ENCODE assay signal across 8 cellular contexts in genomic region chr4:55736605-55737183, GRCh38.
DNase-seq lines count a peak whose midpoint lies in the region; ATAC-seq and TF ChIP-seq lines count a peak whose summit lies in the region.

No MANE protein-coding gene starts in this region.

- no peak overlapping the region for H3K4me3 ChIP-seq in DND-41 (ENCODE audit: low read depth in 1 of 2, low read length in 2 of 2)
- no peak overlapping the region for H3K4me3 ChIP-seq in Jurkat, Clone E6-1 (ENCODE audit: low read length)
- H3K4me3 ChIP-seq in lower lobe of right lung = no peak overlapping the region

- DNase-seq in DND-41 = no peak
- peak; percentile 16 for DNase-seq in Jurkat, Clone E6-1 (ENCODE audit: low read depth, low spot score)
- DNase-seq in astrocyte of the hippocampus (ENCODE audit: low read depth, low spot score) = peak; percentile 20
- DNase-seq in lower lobe of right lung = no peak
- DNase-seq in 8988T = no peak

- H3K9ac ChIP-seq in DND-41 (ENCODE audit: low read depth, low read length) = no peak overlapping the region

- no peaks in the 10 kb centered on the region for H4K20me1 ChIP-seq in DND-41 (ENCODE audit: insufficient read depth, low read length)

- H3K79me2 ChIP-seq in DND-41 (ENCODE audit: insufficient read depth, low read length) = no peaks in the 10 kb centered on the region

- no peak overlapping the region for H2AFZ ChIP-seq in DND-41 (ENCODE audit: low read depth, low read length)

- H3K36me3 ChIP-seq in DND-41 (ENCODE audit: insufficient read depth, low read length) = no peaks in the 10 kb centered on the region
- no peaks in the 10 kb centered on the region for H3K36me3 ChIP-seq in lower lobe of right lung

- H3K27me3 ChIP-seq in DND-41 (ENCODE audit: insufficient read depth, low read length, poor library complexity) (peaks cover 9% of the 10 kb centered on the region), lower lobe of right lung (ENCODE audit: low read depth) (no peaks in the 10 kb centered on the region)

- H3K4me2 ChIP-seq in DND-41 (ENCODE audit: insufficient read depth, low read length) = no peak overlapping the region

- intact Hi-C loops in lower lobe of right lung (cut with DNase I) = no loop called here

- H3K9me3 ChIP-seq in DND-41 (ENCODE audit: insufficient read depth, low read length, severe bottlenecking) (no peaks in the 10 kb centered on the region), lower lobe of right lung (no peaks in the 10 kb centered on the region)

- H3K27ac ChIP-seq in DND-41 (ENCODE audit: low read length) = no peak overlapping the region
- H3K27ac ChIP-seq in lower lobe of right lung = no peak overlapping the region

- ATAC-seq in DND-41 (ENCODE audit: insufficient read depth, low read depth) = no peak
- ATAC-seq in lower lobe of right lung = no peak
- no peak for ATAC-seq in activated CD4-positive, CD25-positive, alpha-beta regulatory T cell treated with anti-CD3 and anti-CD28 coated beads, Interleukin-2, amount 50 U/mL, for 24 hours
- no peak for ATAC-seq in HG02798 (IDR thresholded peaks at IDR 0.05; ENCODE audit: poor library complexity, unreplicated experiment)
- no peak for ATAC-seq in HG03571 (IDR thresholded peaks at IDR 0.05; ENCODE audit: unreplicated experiment)

- H3K4me1 ChIP-seq in DND-41 (ENCODE audit: insufficient read depth, low read length) (no peaks in the 10 kb centered on the region), lower lobe of right lung (no peaks in the 10 kb centered on the region)

- TF ChIP-seq CTCF in DND-41 (IDR thresholded peaks at IDR 0.05; ENCODE audit: borderline replicate concordance, extremely low read depth, low read length, poor library complexity, severe bottlenecking) (peak; percentile 56), lower lobe of right lung (IDR thresholded peaks at IDR 0.05) (peak; percentile 27)

Comparison
In these comparisons a context has a peak if more than half of its experiments do, and no peak if none do; other contexts are left out.
1. DNase-seq: peak in Jurkat, Clone E6-1 (single experiment) and astrocyte of the hippocampus (single experiment); none in DND-41 (single experiment), lower lobe of right lung (single experiment) and 8988T (single experiment).